Comparison of ENCODE assay signal across 24 cellular contexts in genomic region chr2:3481011-3481400, GRCh38.
"Had no signal": no experiment of that assay in that cellular context is flagged by ENCODE, and none has a peak within 500 bp of the region (broad histone marks: within the 10 kb centered on the region; RNA-seq: fewer than 3 reads in every experiment).

No MANE protein-coding gene starts in this region.

- H3K27ac ChIP-seq: heart right ventricle, skin epidermis, upper lobe of left lung, vagina had no signal

- H3K4me1 ChIP-seq: stomach, upper lobe of left lung, vagina had no signal

- H3K9me3 ChIP-seq: heart right ventricle, stomach, thyroid gland, upper lobe of left lung, vagina had no signal

- DNase-seq: activated CD4-positive, alpha-beta memory T cell treated with anti-CD3 and anti-CD28 coated beads for 36 hours; activated CD4-positive, alpha-beta T cell treated with anti-CD3 and anti-CD28 coated beads, Interleukin-2, amount 10 ng/mL, durations not matched to agents 24 days and 14 days; activated CD4-positive, CD25-positive, alpha-beta regulatory T cell treated with anti-CD3 and anti-CD28 coated beads, Interleukin-2, amount 50 U/mL, for 72 hours; activated CD8-positive, alpha-beta memory T cell treated with anti-CD3 and anti-CD28 coated beads, Interleukin-2, amount 50 U/mL, for 4 hours; activated effector memory CD4-positive, alpha-beta T cell treated with anti-CD3 and anti-CD28 coated beads, Interleukin-2, amount 50 U/mL, for 16 hours; activated naive CD4-positive, alpha-beta T cell treated with anti-CD3 and anti-CD28 coated beads for 36 hours; activated naive CD8-positive, alpha-beta T cell treated with anti-CD3 and anti-CD28 coated beads, Interleukin-2, amount 10 ng/mL, durations not matched to agents 7 days and 5 days; activated T-cell treated with anti-CD3 and anti-CD28 coated beads, Interleukin-2, amount 50 U/mL, for 1 hour; amygdala; central memory CD4-positive, alpha-beta T cell; foreskin fibroblast; heart right ventricle; mesendoderm; stimulated activated CD4-positive, alpha-beta T cell treated with anti-CD3 and anti-CD28 coated beads, Interleukin-4, amount 100 ng/mL, for 24 hours; stimulated activated CD8-positive, alpha-beta memory T cell treated with anti-CD3 and anti-CD28 coated beads, Interleukin-4, amount 100 ng/mL, for 48 hours; stimulated activated naive B cell treated with anti-CD40 and anti-IgM and Interleukin-4, amounts not matched to agents 10 μg/mL and 1 μg/mL and 100 μg/mL, for 72 hours; T1000; upper lobe of left lung had no signal

- ATAC-seq: heart right ventricle, sciatic nerve had no signal

- H3K27me3 ChIP-seq: heart right ventricle, stomach, thyroid gland, upper lobe of left lung, vagina had no signal

- H3K4me3 ChIP-seq: heart right ventricle, lung, skin epidermis, stomach, thyroid gland, upper lobe of left lung, vagina had no signal
